ENCODE assay signal across 27 cellular contexts in the genomic region with DNA sequence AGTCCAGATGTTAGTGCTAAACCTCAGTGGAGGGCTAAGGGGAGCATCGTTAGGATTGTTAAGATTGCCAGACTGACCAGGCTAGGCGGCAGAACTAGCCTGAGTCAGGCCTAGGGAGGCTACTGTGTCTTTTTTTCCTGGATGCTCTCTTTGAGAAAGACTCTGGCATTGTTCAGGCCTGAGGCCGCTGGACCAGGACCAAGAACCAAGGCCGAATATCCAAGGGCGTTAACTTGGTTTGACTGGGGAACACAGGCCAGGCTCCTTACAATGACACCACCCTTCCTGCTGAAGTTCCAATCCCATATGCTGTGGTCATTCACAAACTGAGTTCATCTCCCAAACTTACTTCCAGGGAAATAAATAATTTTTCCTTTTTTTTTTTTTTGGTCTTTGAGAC. TPM values are rescaled to one million over a fixed set of nuclear protein-coding genes. Genes with fewer than 3 reads are reported as not detected.
A peak's percentile ranks its signal among the peaks of the same experiment; 100 is the strongest.
DNase-seq lines count a peak whose midpoint lies in the region; ATAC-seq and TF ChIP-seq lines count a peak whose summit lies in the region.
"Had no signal": no experiment of that assay in that cellular context is flagged by ENCODE, and none has a peak within 500 bp of the region (broad histone marks: within the 10 kb centered on the region; RNA-seq: fewer than 3 reads in every experiment).

No MANE protein-coding gene starts in this region.

- peak overlapping the region; percentile 46 to 71 for H3K27ac ChIP-seq in right atrium auricular region
- peak overlapping the region in 1 of 4 donors; percentile 18 for H3K27ac ChIP-seq in gastrocnemius medialis
- H3K27ac ChIP-seq: 22Rv1, dorsolateral prefrontal cortex had no signal

- H3K9me3 ChIP-seq in right atrium auricular region = no peaks in the 10 kb centered on the region
- no peaks in the 10 kb centered on the region for H3K9me3 ChIP-seq in gastrocnemius medialis

- DNase-seq in Right ventricle myocardium inferior (ENCODE audit: missing footprints) = no peak
- no peak for DNase-seq in cardiac septum (ENCODE audit: low spot score)
- peak; percentile 90 for DNase-seq in right atrium auricular region (ENCODE audit: low spot score)
- peak in 1 of 2 donors; percentile 54 for DNase-seq in gastrocnemius medialis
- DNase-seq in NOMO-1 (lab: John Stamatoyannopoulos, UW; ENCODE audit: unreplicated experiment in 2 of 2) = no peak
- DNase-seq in DMS79 treated with DMSO at 0.1 percent for 48 hours (lab: John Stamatoyannopoulos, UW) = no peak
- no peak for DNase-seq in activated gamma-delta T cell (lab: John Stamatoyannopoulos, UW)
- no peak for DNase-seq in NCI-H2029 treated with DMSO at 0.1 percent for 48 hours (lab: John Stamatoyannopoulos, UW)
- DNase-seq: activated CD4-positive, alpha-beta T cell treated with anti-CD3 and anti-CD28 coated beads, Interleukin-2, amount 10 ng/mL, durations not matched to agents 24 days and 14 days; activated gamma-delta T cell treated with Interleukin-2 at 50 U/mL for 16 hours; activated naive CD8-positive, alpha-beta T cell treated with anti-CD3 and anti-CD28 coated beads, Interleukin-2, amount 50 U/mL, for 24 hours; activated T-cell treated with anti-CD3 and anti-CD28 coated beads, Interleukin-2, amount 50 U/mL, for 24 hours; CD4-positive, alpha-beta T cell; dorsolateral prefrontal cortex; head of caudate nucleus; KBM-7; kidney glomerular epithelial cell; MM.1S; NCI-H2081; NCI-H345; NCI-H774; stimulated activated CD4-positive, alpha-beta T cell treated with anti-CD3 and anti-CD28 coated beads, Interleukin-2, amount 100 ng/mL, for 24 hours had no signal

- TF ChIP-seq CTCF in right atrium auricular region (IDR thresholded peaks at IDR 0.05) (no peak), gastrocnemius medialis (IDR thresholded peaks at IDR 0.05 in 4 of 5, conservative IDR thresholded peaks at IDR 0.05 in 1 of 5) (no peak)

- no peaks in the 10 kb centered on the region for H3K27me3 ChIP-seq in right atrium auricular region
- H3K27me3 ChIP-seq in gastrocnemius medialis = no peaks in the 10 kb centered on the region
- H3K27me3 ChIP-seq: dorsolateral prefrontal cortex had no signal

- H3K4me3 ChIP-seq in right atrium auricular region (no peak overlapping the region), gastrocnemius medialis (no peak overlapping the region)
- H3K4me3 ChIP-seq: dorsolateral prefrontal cortex, GM12878, skin epidermis had no signal

- H3K4me1 ChIP-seq in right atrium auricular region (no peaks in the 10 kb centered on the region), gastrocnemius medialis (peaks cover 0 to 6% of the 10 kb centered on the region in 2 donors)

- no peaks in the 10 kb centered on the region for H3K36me3 ChIP-seq in right atrium auricular region
- H3K36me3 ChIP-seq in gastrocnemius medialis = no peaks in the 10 kb centered on the region

- ATAC-seq in Right ventricle myocardium inferior (peak; percentile 84), gastrocnemius medialis (peak; percentile 56 to 68)
- ATAC-seq: activated naive CD8-positive, alpha-beta T cell treated with anti-CD3 and anti-CD28 coated beads, Interleukin-2, amount 50 U/mL, for 24 hours; GM12878 had no signal

- in situ Hi-C loops in gastrocnemius medialis (cut with MboI; ENCODE audit: low sequenced_read_pairs in 4 of 4) = loop anchor here in 1 of 4 donors (25.0 kb wide), 1 partner anchor 1303 kb away; the partner anchor contains the start of genes CCT7 and PRADC1

- no peak for TF ChIP-seq POLR2A in gastrocnemius medialis (IDR thresholded peaks at IDR 0.05)

- intact Hi-C loops in Right ventricle myocardium inferior (cut with DNase I) = no loop called here
- intact Hi-C loops in cardiac septum (cut with DNase I) = no loop called here
- intact Hi-C loops in gastrocnemius medialis (cut with DNase I; ENCODE audit: low total_unique reads) = no loop called here

RNA-seq across cellular contexts. Expression of gene HTRA2, which starts 10.6 kb away (rescaled TPM):
- 29.2 TPM for total RNA-seq in Right ventricle myocardium inferior
- total RNA-seq in cardiac septum = 25.0 TPM
- total RNA-seq in right atrium auricular region = 10 to 100 TPM; 16.0 to 27.3 TPM
- 10 to 100 TPM; 24.2 to 38.5 (median 29.4) TPM for total RNA-seq in gastrocnemius medialis

RNA-seq across cellular contexts. Expression of gene AUP1, which starts 10.8 kb away (rescaled TPM):
- total RNA-seq in Right ventricle myocardium inferior = 53.7 TPM
- total RNA-seq in cardiac septum = 50.0 TPM
- total RNA-seq in right atrium auricular region = 10 to 100 TPM; 55.2 to 80.9 TPM
- 100 to 1,000 TPM; 112 to 148 (median 115) TPM for total RNA-seq in gastrocnemius medialis

RNA-seq across cellular contexts. Expression of gene LOXL3, which starts 13.5 kb away (rescaled TPM):
- total RNA-seq in Right ventricle myocardium inferior (4.8 TPM), cardiac septum (2.8 TPM), right atrium auricular region (1 to 10 TPM; 3.2 to 3.9 TPM), gastrocnemius medialis (1 to 10 TPM in 1 of 4 donors, under 1 TPM in 3; 0.65 to 1.3 (median 0.95) TPM)

RNA-seq across cellular contexts. Expression of gene DOK1, which starts 14.2 kb away (rescaled TPM):
- total RNA-seq in Right ventricle myocardium inferior (4.9 TPM), cardiac septum (3.9 TPM), right atrium auricular region (10 to 100 TPM in 1 of 2 donors, 1 to 10 TPM in 1; 4.9 to 10.3 TPM), gastrocnemius medialis (1 to 10 TPM in 3 of 4 donors, under 1 TPM in 1; 0.51 to 4.1 (median 2.7) TPM)

RNA-seq across cellular contexts. Expression of gene DQX1, which starts 14.3 kb away (rescaled TPM):
- total RNA-seq in Right ventricle myocardium inferior (not detected), cardiac septum (not detected), right atrium auricular region (not detected), gastrocnemius medialis (under 1 TPM in 1 of 4 donors, not detected in 3; 0.24 TPM)
- total RNA-seq: pulmonary artery endothelial cell, subcutaneous adipose tissue had no signal
